ENCODE assay signal across 8 cellular contexts in the genomic region with DNA sequence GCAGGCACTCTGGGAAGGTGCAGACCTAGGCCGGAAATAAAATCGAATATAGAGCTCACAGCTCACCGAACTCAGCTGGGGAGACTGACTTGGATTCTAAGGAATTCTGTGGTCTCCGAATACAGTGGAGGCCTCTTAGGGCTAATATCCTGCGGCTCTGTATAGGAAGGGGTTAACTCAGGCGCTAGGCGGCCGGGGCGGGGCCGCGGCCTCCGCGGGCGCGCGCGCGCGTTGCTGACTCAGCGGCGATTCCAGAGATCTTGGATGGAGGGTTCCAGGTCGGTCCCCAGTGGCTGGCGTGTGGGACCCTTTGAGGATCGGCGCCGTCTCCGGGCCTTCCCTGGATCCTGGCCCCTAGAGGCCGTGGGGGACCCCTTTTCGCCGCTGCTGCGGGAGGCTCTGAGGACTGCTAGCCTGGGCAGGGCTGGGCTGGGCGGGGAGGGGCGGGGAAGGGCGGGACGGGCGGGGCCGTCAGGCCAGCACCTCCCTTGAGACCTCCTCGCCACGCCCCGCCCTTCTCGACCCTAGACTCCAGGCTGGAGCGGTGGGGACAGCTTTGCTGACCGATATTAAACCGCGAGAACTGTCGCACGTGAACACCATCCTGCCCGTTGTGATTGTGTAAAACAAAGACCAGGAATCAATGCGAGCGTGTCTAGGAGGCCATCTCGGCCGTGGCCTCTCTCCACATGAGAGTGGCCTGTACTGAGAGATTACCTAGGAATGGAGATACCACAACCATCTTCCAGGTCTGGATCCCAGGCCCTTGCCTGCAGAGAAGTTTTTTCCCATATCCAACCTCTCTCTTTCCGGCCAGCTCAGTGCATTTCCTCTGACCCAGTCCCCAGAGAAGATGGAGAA. TPM values are rescaled to one million over a fixed set of nuclear protein-coding genes. Genes with fewer than 3 reads are reported as not detected.
DNase-seq lines count a peak whose midpoint lies in the region; ATAC-seq and TF ChIP-seq lines count a peak whose summit lies in the region.

No MANE protein-coding gene starts in this region.

- H3K9me3 ChIP-seq in thoracic aorta, result no peaks in the 10 kb centered on the region

- H3K4me3 ChIP-seq in thoracic aorta, result peak overlapping the region; percentile 93

- H3K27ac ChIP-seq in C4-2B (peak overlapping the region; percentile 96), thoracic aorta (peak overlapping the region; percentile 96 to 98)

- DNase-seq in NCI-H1105 (lab: John Stamatoyannopoulos, UW) (peak; percentile 71), SKM-1 (lab: John Stamatoyannopoulos, UW; ENCODE audit: unreplicated experiment) (peak; percentile 77), glomerular visceral epithelial cell (ENCODE audit: extremely low spot score) (peak; percentile 90), nucleus accumbens (lab: John Stamatoyannopoulos, UW) (peak in 55 of 56 donors; percentile 20 to 93 (median 79)), thoracic aorta (ENCODE audit: low spot score) (no peak)

- no peak for TF ChIP-seq CTCF in C4-2B (conservative IDR thresholded peaks at IDR 0.05)
- no peak for TF ChIP-seq CTCF in thoracic aorta (IDR thresholded peaks at IDR 0.05)

- peak overlapping the region; percentile 90 for H3K4me3 Mint-ChIP-seq in activated naive CD8-positive, alpha-beta T cell

- H3K36me3 ChIP-seq in thoracic aorta, result peaks cover 3% of the 10 kb centered on the region

- H3K27me3 ChIP-seq in thoracic aorta (replicated peaks; ENCODE audit: insufficient read depth), result no peaks in the 10 kb centered on the region

- peaks cover 60 to 63% of the 10 kb centered on the region in 2 donors for H3K4me1 ChIP-seq in thoracic aorta (ENCODE audit: control insufficient read depth in 1 of 2, low read depth in 2 of 2)

- ATAC-seq in GM21390 (IDR thresholded peaks at IDR 0.05; ENCODE audit: unreplicated experiment) (peak; percentile 25), thoracic aorta (ENCODE audit: insufficient number of reproducible peaks, low FRiP score, low read depth) (no peak)

- H3K4me1 Mint-ChIP-seq in activated naive CD8-positive, alpha-beta T cell (ENCODE audit: low read depth), result peaks cover 56% of the 10 kb centered on the region

- no peaks in the 10 kb centered on the region for H3K9me3 Mint-ChIP-seq in activated naive CD8-positive, alpha-beta T cell (ENCODE audit: low read depth)

- peaks cover 14% of the 10 kb centered on the region for H3K27me3 Mint-ChIP-seq in activated naive CD8-positive, alpha-beta T cell

- H3K27ac Mint-ChIP-seq in activated naive CD8-positive, alpha-beta T cell, result peak overlapping the region; percentile 76

- no peaks in the 10 kb centered on the region for H3K36me3 Mint-ChIP-seq in activated naive CD8-positive, alpha-beta T cell

RNA-seq across cellular contexts. Expression of gene PLEKHH3, which starts 1.4 kb away (rescaled TPM):
- total RNA-seq in thoracic aorta, result 10 to 100 TPM; 54.8 to 59.2 TPM

RNA-seq across cellular contexts. Expression of gene CCR10, which starts 3.5 kb away (rescaled TPM):
- total RNA-seq in thoracic aorta, result 1 to 10 TPM; 3.2 to 3.4 TPM

RNA-seq across cellular contexts. Expression of gene CNTNAP1, which starts 4.2 kb away (rescaled TPM):
- 10 to 100 TPM in 1 of 2 donors, 1 to 10 TPM in 1; 9.1 to 19.6 TPM for total RNA-seq in thoracic aorta

RNA-seq across cellular contexts. Expression of gene TUBG2, which starts 19.1 kb away (rescaled TPM):
- 10 to 100 TPM; 47.2 to 49.0 TPM for total RNA-seq in thoracic aorta
